Comparison of ENCODE assay signal across 38 cellular contexts in genomic region chr5:45132972-45133371, GRCh38.
"Had no signal": no experiment of that assay in that cellular context is flagged by ENCODE, and none has a peak within 500 bp of the region (broad histone marks: within the 10 kb centered on the region; RNA-seq: fewer than 3 reads in every experiment).

No MANE protein-coding gene starts in this region.

- H3K27me3 ChIP-seq: ascending aorta, cardiac muscle cell had no signal

- H3K36me3 ChIP-seq: ascending aorta, cardiac muscle cell had no signal

- H3K27ac ChIP-seq: ascending aorta, cardiac muscle cell, VCaP had no signal

- H3K36me3 Mint-ChIP-seq: activated CD8-positive, alpha-beta memory T cell treated with anti-CD3 and anti-CD28 coated beads, Interleukin-2, amount 10 ng/mL, durations not matched to agents 7 days and 5 days; activated naive CD4-positive, alpha-beta T cell treated with anti-CD3 and anti-CD28 coated beads, Interleukin-2, amount 10 ng/mL, durations not matched to agents 7 days and 5 days; activated naive CD4-positive, alpha-beta T cell treated with anti-CD3 and anti-CD28 coated beads, Interleukin-2, amount 50 U/mL, for 24 hours; activated naive CD8-positive, alpha-beta T cell; activated naive CD8-positive, alpha-beta T cell treated with anti-CD3 and anti-CD28 coated beads, Interleukin-2, amount 10 ng/mL, durations not matched to agents 7 days and 5 days; brain had no signal

- H3K9me3 Mint-ChIP-seq: activated CD4-positive, alpha-beta T cell treated with anti-CD3 and anti-CD28 coated beads, Interleukin-2, amount 10 ng/mL, durations not matched to agents 24 days and 14 days; activated naive CD4-positive, alpha-beta T cell treated with anti-CD3 and anti-CD28 coated beads, Interleukin-2, amount 50 U/mL, for 24 hours had no signal

- DNase-seq: activated B cell treated with CpG ODN at 0.5 μM for 24 hours; activated CD4-positive, alpha-beta memory T cell treated with anti-CD3 and anti-CD28 coated beads, Interleukin-2, amount 10 ng/mL, durations not matched to agents 7 days and 5 days; activated CD4-positive, alpha-beta T cell treated with anti-CD3 and anti-CD28 coated beads for 4 hours; activated CD4-positive, alpha-beta T cell treated with anti-CD3 and anti-CD28 coated beads, Interleukin-2, amount 10 ng/mL, durations not matched to agents 24 days and 14 days; activated CD4-positive, alpha-beta T cell treated with anti-CD3 and anti-CD28 coated beads, Interleukin-2, amount 50 U/mL, for 1 hour; activated CD4-positive, alpha-beta T cell treated with anti-CD3 and anti-CD28 coated beads, Interleukin-2, amount 50 U/mL, for 48 hours; activated CD4-positive, CD25-positive, alpha-beta regulatory T cell treated with anti-CD3 and anti-CD28 coated beads, Interleukin-2, amount 50 U/mL, for 72 hours; activated CD8-positive, alpha-beta memory T cell treated with anti-CD3 and anti-CD28 coated beads for 24 hours; activated CD8-positive, alpha-beta memory T cell treated with anti-CD3 and anti-CD28 coated beads, Interleukin-2, amount 10 ng/mL, durations not matched to agents 7 days and 5 days; activated CD8-positive, alpha-beta memory T cell treated with anti-CD3 and anti-CD28 coated beads, Interleukin-2, amount 50 U/mL, for 48 hours; activated CD8-positive, alpha-beta T cell treated with anti-CD3 and anti-CD28 coated beads, Interleukin-2, amount 10 ng/mL, durations not matched to agents 7 days and 5 days; activated effector memory CD4-positive, alpha-beta T cell treated with Interleukin-2 at 50 U/mL for 16 hours; activated gamma-delta T cell; activated naive CD4-positive, alpha-beta T cell treated with anti-CD3 and anti-CD28 coated beads, Interleukin-2, amount 10 ng/mL, durations not matched to agents 7 days and 5 days; activated naive CD4-positive, alpha-beta T cell treated with Interleukin-2 at 50 U/mL for 16 hours; activated naive CD8-positive, alpha-beta T cell treated with anti-CD3 and anti-CD28 coated beads, Interleukin-2, amount 10 ng/mL, durations not matched to agents 7 days and 5 days; activated naive CD8-positive, alpha-beta T cell treated with anti-CD3 and anti-CD28 coated beads, Interleukin-2, amount 50 U/mL, for 24 hours; activated T-cell treated with anti-CD3 and anti-CD28 coated beads, Interleukin-2, amount 50 U/mL, for 24 hours; activated T-cell treated with anti-CD3 and anti-CD28 coated beads, Interleukin-2, amount 50 U/mL, for 48 hours; amygdala; anterior cingulate cortex; caudate nucleus; cerebellar nuclear complex; T-helper 1 cell; T-helper 2 cell; T-helper 9 cell had no signal

- ATAC-seq: activated CD8-positive, alpha-beta memory T cell treated with anti-CD3 and anti-CD28 coated beads, Interleukin-2, amount 10 ng/mL, durations not matched to agents 7 days and 5 days; activated CD8-positive, alpha-beta T cell treated with anti-CD3 and anti-CD28 coated beads, Interleukin-2, amount 10 ng/mL, durations not matched to agents 7 days and 5 days; activated naive CD8-positive, alpha-beta T cell treated with anti-CD3 and anti-CD28 coated beads, Interleukin-2, amount 50 U/mL, for 24 hours had no signal

- H3K4me1 ChIP-seq: ascending aorta had no signal

- H3K9me3 ChIP-seq: ascending aorta had no signal

- H3K4me3 ChIP-seq: ascending aorta, cardiac muscle cell had no signal

- FAIRE-seq: bronchial epithelial cell, TTC549 had no signal

- H3K27me3 Mint-ChIP-seq: activated B cell treated with CpG ODN at 0.5 μM for 24 hours; activated CD4-positive, alpha-beta memory T cell treated with anti-CD3 and anti-CD28 coated beads, Interleukin-2, amount 10 ng/mL, durations not matched to agents 7 days and 5 days; activated CD4-positive, alpha-beta T cell treated with anti-CD3 and anti-CD28 coated beads, Interleukin-2, amount 10 ng/mL, durations not matched to agents 24 days and 14 days; activated CD8-positive, alpha-beta memory T cell treated with anti-CD3 and anti-CD28 coated beads, Interleukin-2, amount 10 ng/mL, durations not matched to agents 7 days and 5 days; activated naive CD4-positive, alpha-beta T cell treated with anti-CD3 and anti-CD28 coated beads, Interleukin-2, amount 10 ng/mL, durations not matched to agents 7 days and 5 days; activated naive CD4-positive, alpha-beta T cell treated with anti-CD3 and anti-CD28 coated beads, Interleukin-2, amount 50 U/mL, for 24 hours; activated naive CD8-positive, alpha-beta T cell; activated naive CD8-positive, alpha-beta T cell treated with anti-CD3 and anti-CD28 coated beads, Interleukin-2, amount 50 U/mL, for 24 hours; activated T-cell treated with anti-CD3 and anti-CD28 coated beads, Interleukin-2, amount 50 U/mL, for 24 hours; brain; central memory CD8-positive, alpha-beta T cell had no signal

- H3K4me3 Mint-ChIP-seq: activated B cell treated with CpG ODN at 0.5 μM for 24 hours; activated CD4-positive, alpha-beta memory T cell treated with anti-CD3 and anti-CD28 coated beads, Interleukin-2, amount 10 ng/mL, durations not matched to agents 7 days and 5 days; activated CD4-positive, alpha-beta T cell treated with anti-CD3 and anti-CD28 coated beads, Interleukin-2, amount 10 ng/mL, durations not matched to agents 24 days and 14 days; activated CD8-positive, alpha-beta memory T cell treated with anti-CD3 and anti-CD28 coated beads, Interleukin-2, amount 10 ng/mL, durations not matched to agents 7 days and 5 days; activated CD8-positive, alpha-beta T cell treated with anti-CD3 and anti-CD28 coated beads, Interleukin-2, amount 10 ng/mL, durations not matched to agents 7 days and 5 days; activated naive CD4-positive, alpha-beta T cell treated with anti-CD3 and anti-CD28 coated beads, Interleukin-2, amount 10 ng/mL, durations not matched to agents 7 days and 5 days; activated naive CD4-positive, alpha-beta T cell treated with anti-CD3 and anti-CD28 coated beads, Interleukin-2, amount 50 U/mL, for 24 hours; activated naive CD8-positive, alpha-beta T cell; activated naive CD8-positive, alpha-beta T cell treated with anti-CD3 and anti-CD28 coated beads, Interleukin-2, amount 10 ng/mL, durations not matched to agents 7 days and 5 days; activated naive CD8-positive, alpha-beta T cell treated with anti-CD3 and anti-CD28 coated beads, Interleukin-2, amount 50 U/mL, for 24 hours; activated T-cell treated with anti-CD3 and anti-CD28 coated beads, Interleukin-2, amount 50 U/mL, for 24 hours; brain; central memory CD8-positive, alpha-beta T cell; T-helper 1 cell treated with Interleukin-12 subunit alpha and Interleukin-12 subunit beta and Interleukin-4 antibody, amounts not matched to agents 30 μg/mL and 1 μg/mL, for 36 hours; T-helper 2 cell treated with Interferon-gamma antibody and Interleukin-4, amounts not matched to agents 5 μg/mL and 100 μg/mL, for 36 hours had no signal

- H3K27ac Mint-ChIP-seq: activated B cell treated with CpG ODN at 0.5 μM for 24 hours; activated CD4-positive, alpha-beta memory T cell treated with anti-CD3 and anti-CD28 coated beads, Interleukin-2, amount 10 ng/mL, durations not matched to agents 7 days and 5 days; activated CD4-positive, alpha-beta T cell treated with anti-CD3 and anti-CD28 coated beads, Interleukin-2, amount 10 ng/mL, durations not matched to agents 24 days and 14 days; activated CD8-positive, alpha-beta memory T cell treated with anti-CD3 and anti-CD28 coated beads, Interleukin-2, amount 10 ng/mL, durations not matched to agents 7 days and 5 days; activated CD8-positive, alpha-beta T cell treated with anti-CD3 and anti-CD28 coated beads, Interleukin-2, amount 10 ng/mL, durations not matched to agents 7 days and 5 days; activated naive CD4-positive, alpha-beta T cell treated with anti-CD3 and anti-CD28 coated beads, Interleukin-2, amount 10 ng/mL, durations not matched to agents 7 days and 5 days; activated naive CD4-positive, alpha-beta T cell treated with anti-CD3 and anti-CD28 coated beads, Interleukin-2, amount 50 U/mL, for 24 hours; activated naive CD8-positive, alpha-beta T cell; activated naive CD8-positive, alpha-beta T cell treated with anti-CD3 and anti-CD28 coated beads, Interleukin-2, amount 10 ng/mL, durations not matched to agents 7 days and 5 days; activated naive CD8-positive, alpha-beta T cell treated with anti-CD3 and anti-CD28 coated beads, Interleukin-2, amount 50 U/mL, for 24 hours; activated T-cell treated with anti-CD3 and anti-CD28 coated beads, Interleukin-2, amount 50 U/mL, for 24 hours; activated T-helper 2 cell treated with anti-CD3 and anti-CD28 coated beads, Interferon-gamma antibody, Interleukin-2, Interleukin-4, amounts not matched to agents 10 μg/mL and 5 μg/mL and 100 μg/mL, durations not matched to agents 14 hours and 24 hours and 36 hours; brain; T-helper 1 cell treated with Interleukin-12 subunit alpha and Interleukin-12 subunit beta and Interleukin-4 antibody, amounts not matched to agents 30 μg/mL and 1 μg/mL, for 36 hours; T-helper 2 cell treated with Interferon-gamma antibody and Interleukin-4, amounts not matched to agents 5 μg/mL and 100 μg/mL, for 36 hours had no signal

- H3K4me1 Mint-ChIP-seq: activated B cell treated with CpG ODN at 0.5 μM for 24 hours; activated CD4-positive, alpha-beta memory T cell treated with anti-CD3 and anti-CD28 coated beads, Interleukin-2, amount 10 ng/mL, durations not matched to agents 7 days and 5 days; activated CD4-positive, alpha-beta T cell treated with anti-CD3 and anti-CD28 coated beads, Interleukin-2, amount 10 ng/mL, durations not matched to agents 24 days and 14 days; activated CD8-positive, alpha-beta memory T cell treated with anti-CD3 and anti-CD28 coated beads, Interleukin-2, amount 10 ng/mL, durations not matched to agents 7 days and 5 days; activated naive CD4-positive, alpha-beta T cell treated with anti-CD3 and anti-CD28 coated beads, Interleukin-2, amount 10 ng/mL, durations not matched to agents 7 days and 5 days; activated naive CD4-positive, alpha-beta T cell treated with anti-CD3 and anti-CD28 coated beads, Interleukin-2, amount 50 U/mL, for 24 hours; activated naive CD8-positive, alpha-beta T cell treated with anti-CD3 and anti-CD28 coated beads, Interleukin-2, amount 10 ng/mL, durations not matched to agents 7 days and 5 days; activated naive CD8-positive, alpha-beta T cell treated with anti-CD3 and anti-CD28 coated beads, Interleukin-2, amount 50 U/mL, for 24 hours; brain; central memory CD8-positive, alpha-beta T cell had no signal
